Comparison of ENCODE assay signal across 14 cellular contexts in genomic region chr10:4532467-4532866, GRCh38.
A peak's percentile ranks its signal among the peaks of the same experiment; 100 is the strongest.
DNase-seq lines count a peak whose midpoint lies in the region; ATAC-seq and TF ChIP-seq lines count a peak whose summit lies in the region.
"Had no signal": no experiment of that assay in that cellular context is flagged by ENCODE, and none has a peak within 500 bp of the region (broad histone marks: within the 10 kb centered on the region; RNA-seq: fewer than 3 reads in every experiment).

No MANE protein-coding gene starts in this region.

- no peak overlapping the region for H3K4me3 Mint-ChIP-seq in stimulated activated naive B cell treated with anti-CD40 and anti-IgM and Interleukin-4, amounts not matched to agents 10 μg/mL and 1 μg/mL and 100 μg/mL, for 72 hours
- H3K4me3 Mint-ChIP-seq: activated T-helper 1 cell treated with anti-CD3 and anti-CD28 coated beads, Interleukin-12 subunit alpha, Interleukin-12 subunit beta, Interleukin-2, Interleukin-4 antibody, amounts not matched to agents 30 ng/mL and 10 ng/mL and 1 ng/mL, durations not matched to agents 14 hours and 24 hours and 36 hours had no signal

- H3K27ac Mint-ChIP-seq in stimulated activated naive B cell treated with anti-CD40 and anti-IgM and Interleukin-4, amounts not matched to agents 10 μg/mL and 1 μg/mL and 100 μg/mL, for 72 hours = no peak overlapping the region
- H3K27ac Mint-ChIP-seq: activated T-helper 1 cell treated with anti-CD3 and anti-CD28 coated beads, Interleukin-12 subunit alpha, Interleukin-12 subunit beta, Interleukin-2, Interleukin-4 antibody, amounts not matched to agents 30 ng/mL and 10 ng/mL and 1 ng/mL, durations not matched to agents 14 hours and 24 hours and 36 hours had no signal

- ATAC-seq in Right ventricle myocardium inferior = peak; percentile 28
- no peak for ATAC-seq in left ventricle myocardium superior
- no peak for ATAC-seq in GM18498 (IDR thresholded peaks at IDR 0.05; ENCODE audit: unreplicated experiment)
- no peak for ATAC-seq in stimulated activated naive B cell treated with anti-CD40 and anti-IgM and Interleukin-4, amounts not matched to agents 10 μg/mL and 1 μg/mL and 100 μg/mL, for 72 hours (replicated peaks)

- DNase-seq in Right ventricle myocardium inferior (ENCODE audit: missing footprints) = no peak
- no peak for DNase-seq in left ventricle myocardium superior
- DNase-seq in breast epithelium (ENCODE audit: low spot score in 2 of 2) = no peak
- DNase-seq in iris pigment epithelial cell (ENCODE audit: low read depth) = peak; percentile 89
- no peak for DNase-seq in stimulated activated naive B cell treated with anti-CD40 and anti-IgM and Interleukin-4, amounts not matched to agents 10 μg/mL and 1 μg/mL and 100 μg/mL, for 72 hours
- no peak for DNase-seq in T-helper 1 cell
- DNase-seq in stomach = no peak
- DNase-seq: activated CD4-positive, alpha-beta T cell treated with anti-CD3 and anti-CD28 coated beads for 48 hours; central memory CD4-positive, alpha-beta T cell; islet precursor cell; thyroid gland had no signal

- TF ChIP-seq CTCF in breast epithelium (IDR thresholded peaks at IDR 0.05) = no peak
- TF ChIP-seq CTCF in stomach (IDR thresholded peaks at IDR 0.05) = no peak

- H3K9me3 ChIP-seq in breast epithelium (peaks cover 0 to 6% of the 10 kb centered on the region in 2 donors), stomach (peaks cover 0 to 6% (median 0%) of the 10 kb centered on the region in 4 donors)
- H3K9me3 ChIP-seq: thyroid gland had no signal

- TF ChIP-seq POLR2A in breast epithelium (IDR thresholded peaks at IDR 0.05) (no peak), stomach (IDR thresholded peaks at IDR 0.05) (no peak)

- H3K4me3 ChIP-seq in breast epithelium = no peak overlapping the region
- no peak overlapping the region for H3K4me3 ChIP-seq in stomach
- H3K4me3 ChIP-seq: thyroid gland had no signal

- H3K36me3 Mint-ChIP-seq in stimulated activated naive B cell treated with anti-CD40 and anti-IgM and Interleukin-4, amounts not matched to agents 10 μg/mL and 1 μg/mL and 100 μg/mL, for 72 hours = peaks cover 0 to 3% of the 10 kb centered on the region in 2 donors

- peak overlapping the region; percentile 4 to 79 for H3K27ac ChIP-seq in breast epithelium
- no peak overlapping the region for H3K27ac ChIP-seq in stomach
- H3K27ac ChIP-seq: 22Rv1, thyroid gland had no signal

- H3K9me3 Mint-ChIP-seq in stimulated activated naive B cell treated with anti-CD40 and anti-IgM and Interleukin-4, amounts not matched to agents 10 μg/mL and 1 μg/mL and 100 μg/mL, for 72 hours = peaks cover 6 to 10% of the 10 kb centered on the region in 2 donors

- H3K27me3 ChIP-seq in breast epithelium (no peaks in the 10 kb centered on the region), stomach (no peaks in the 10 kb centered on the region)
- H3K27me3 ChIP-seq: thyroid gland had no signal

- H3K4me1 ChIP-seq in breast epithelium = no peaks in the 10 kb centered on the region
- no peaks in the 10 kb centered on the region for H3K4me1 ChIP-seq in stomach
- H3K4me1 ChIP-seq: thyroid gland had no signal

- H3K27me3 Mint-ChIP-seq in stimulated activated naive B cell treated with anti-CD40 and anti-IgM and Interleukin-4, amounts not matched to agents 10 μg/mL and 1 μg/mL and 100 μg/mL, for 72 hours = peaks cover 11 to 14% of the 10 kb centered on the region in 2 donors

- no peaks in the 10 kb centered on the region for H3K4me1 Mint-ChIP-seq in stimulated activated naive B cell treated with anti-CD40 and anti-IgM and Interleukin-4, amounts not matched to agents 10 μg/mL and 1 μg/mL and 100 μg/mL, for 72 hours

- intact Hi-C loops in Right ventricle myocardium inferior (cut with DNase I) = no loop called here
- intact Hi-C loops in left ventricle myocardium superior (cut with micrococcal nuclease) = no loop called here
- intact Hi-C loops in breast epithelium (cut with DNase I; ENCODE audit: low total_unique reads) = no loop called here
- intact Hi-C loops in stomach (cut with DNase I; ENCODE audit: low total_unique reads) = no loop called here

- no peak for TF ChIP-seq EP300 in stomach (IDR thresholded peaks at IDR 0.05)

- WGBS in stomach, 5 donors = 58 to 61% (median 59%) methylated on average over 3 of the region's 3 CpGs

- H3K36me3 ChIP-seq in breast epithelium (no peaks in the 10 kb centered on the region), stomach (no peaks in the 10 kb centered on the region)
- H3K36me3 ChIP-seq: thyroid gland had no signal

Comparison
In these comparisons a context has a peak if more than half of its experiments do, and no peak if none do; other contexts are left out.
1. H3K27ac ChIP-seq: peak in breast epithelium (2 of 2); none in stomach (0 of 5).